Comparison of ENCODE assay signal across 1 cellular context in the genomic region with DNA sequence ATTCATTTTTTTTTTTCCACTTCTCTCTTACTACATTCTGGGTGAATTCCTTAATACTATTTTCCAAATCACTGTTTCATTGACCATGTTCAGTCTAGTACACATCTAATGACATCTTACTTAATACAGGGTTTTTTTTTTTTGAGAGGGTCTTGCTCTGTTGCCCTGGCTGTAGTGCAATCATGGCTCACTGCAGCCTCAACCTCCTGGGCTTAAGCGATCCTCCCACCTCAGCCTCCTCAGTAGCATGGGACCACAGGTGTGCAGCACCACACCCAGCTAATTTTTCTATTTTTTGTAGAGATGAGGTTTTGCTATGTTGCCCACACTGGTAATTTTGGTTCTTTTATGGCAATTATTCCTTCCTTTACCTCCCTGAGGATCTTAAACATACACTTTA.
TF ChIP-seq lines count a peak whose summit lies in the region.

No MANE protein-coding gene starts in this region.

TF ChIP-seq in HepG2, 621 proteins besides CTCF, POLR2A, EP300 and RAD21:
- TF ChIP-seq STAT5B (CRISPR knock-in tag; IDR thresholded peaks at IDR 0.05) (no peak), ZNF766 (CRISPR knock-in tag; IDR thresholded peaks at IDR 0.05; ENCODE audit: borderline replicate concordance) (no peak), ZNF121 (CRISPR knock-in tag; IDR thresholded peaks at IDR 0.05) (peak; percentile 85), NCOR1 (IDR thresholded peaks at IDR 0.05; ENCODE audit: borderline replicate concordance, low read length) (no peak)
- TF ChIP-seq, protein P1, sequence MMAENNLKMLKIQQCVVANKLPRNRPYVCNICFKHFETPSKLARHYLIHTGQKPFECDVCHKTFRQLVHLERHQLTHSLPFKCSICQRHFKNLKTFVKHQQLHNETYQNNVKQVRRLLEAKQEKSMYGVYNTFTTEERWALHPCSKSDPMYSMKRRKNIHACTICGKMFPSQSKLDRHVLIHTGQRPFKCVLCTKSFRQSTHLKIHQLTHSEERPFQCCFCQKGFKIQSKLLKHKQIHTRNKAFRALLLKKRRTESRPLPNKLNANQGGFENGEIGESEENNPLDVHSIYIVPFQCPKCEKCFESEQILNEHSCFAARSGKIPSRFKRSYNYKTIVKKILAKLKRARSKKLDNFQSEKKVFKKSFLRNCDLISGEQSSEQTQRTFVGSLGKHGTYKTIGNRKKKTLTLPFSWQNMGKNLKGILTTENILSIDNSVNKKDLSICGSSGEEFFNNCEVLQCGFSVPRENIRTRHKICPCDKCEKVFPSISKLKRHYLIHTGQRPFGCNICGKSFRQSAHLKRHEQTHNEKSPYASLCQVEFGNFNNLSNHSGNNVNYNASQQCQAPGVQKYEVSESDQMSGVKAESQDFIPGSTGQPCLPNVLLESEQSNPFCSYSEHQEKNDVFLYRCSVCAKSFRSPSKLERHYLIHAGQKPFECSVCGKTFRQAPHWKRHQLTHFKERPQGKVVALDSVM (CRISPR knock-in tag; IDR thresholded peaks at IDR 0.05) = peak; percentile 49; the same call in 1 of the 2 replicates
